Comparison of ENCODE assay signal across 21 cellular contexts in genomic region chr13:41488124-41488523, GRCh38. TPM values are rescaled to one million over a fixed set of nuclear protein-coding genes. Genes with fewer than 3 reads are reported as not detected.
DNase-seq lines count a peak whose midpoint lies in the region; ATAC-seq, FAIRE-seq and TF ChIP-seq lines count a peak whose summit lies in the region.
"Had no signal": no experiment of that assay in that cellular context is flagged by ENCODE, and none has a peak within 500 bp of the region (broad histone marks: within the 10 kb centered on the region; RNA-seq: fewer than 3 reads in every experiment).

No MANE protein-coding gene starts in this region.

- DNase-seq in activated CD4-positive, alpha-beta T cell treated with anti-CD3 and anti-CD28 coated beads for 36 hours = no peak
- DNase-seq in activated CD4-positive, alpha-beta T cell treated with anti-CD3 and anti-CD28 coated beads, Interleukin-2, amount 50 U/mL, for 48 hours = no peak
- DNase-seq in mucosa of descending colon (no peak), anterior cingulate cortex (lab: John Stamatoyannopoulos, UW) (no peak), RCC 7860 (ENCODE audit: low spot score) (no peak)
- DNase-seq: DMS153; KG1; midbrain; NCI-H1105 treated with DMSO at 0.1 percent for 48 hours; NCI-H526 treated with DMSO at 0.1 percent for 48 hours; retina; SK-N-SH; stimulated activated naive CD4-positive, alpha-beta T cell treated with Interleukin-2 at 50 U/mL for 16 hours; upper lobe of right lung had no signal

- H3K9me3 ChIP-seq in KOPT-K1 (ENCODE audit: insufficient read depth, low read length, poor library complexity, severe bottlenecking) (peaks cover 5% of the 10 kb centered on the region), mucosa of descending colon (no peaks in the 10 kb centered on the region)
- H3K9me3 ChIP-seq: BLaER1, SK-N-SH, upper lobe of right lung had no signal

- H3K27me3 Mint-ChIP-seq in activated CD4-positive, alpha-beta T cell treated with anti-CD3 and anti-CD28 coated beads for 36 hours = no peaks in the 10 kb centered on the region

- H3K36me3 Mint-ChIP-seq in activated CD4-positive, alpha-beta T cell treated with anti-CD3 and anti-CD28 coated beads for 36 hours (ENCODE audit: low read depth) = peaks cover 6% of the 10 kb centered on the region

- ATAC-seq in activated CD4-positive, alpha-beta T cell treated with anti-CD3 and anti-CD28 coated beads for 36 hours = peak; percentile 53
- ATAC-seq in GM19025 (IDR thresholded peaks at IDR 0.05; ENCODE audit: low read depth, unreplicated experiment) (peak; percentile 55), mucosa of descending colon (peak; percentile 52), HG03469 (IDR thresholded peaks at IDR 0.05; ENCODE audit: unreplicated experiment) (no peak)
- ATAC-seq: left lobe of liver, Panc1, upper lobe of right lung had no signal

- intact Hi-C loops in activated CD4-positive, alpha-beta T cell treated with anti-CD3 and anti-CD28 coated beads for 36 hours (cut with DNase I, micrococcal nuclease) = no loop called here
- intact Hi-C loops in mucosa of descending colon (cut with DNase I, micrococcal nuclease) = no loop called here

- H3K4me1 Mint-ChIP-seq in activated CD4-positive, alpha-beta T cell treated with anti-CD3 and anti-CD28 coated beads for 36 hours = peaks cover 58% of the 10 kb centered on the region

- peaks cover 12% of the 10 kb centered on the region for H3K9me3 Mint-ChIP-seq in activated CD4-positive, alpha-beta T cell treated with anti-CD3 and anti-CD28 coated beads for 36 hours (ENCODE audit: low read depth)

- H3K27ac ChIP-seq in KOPT-K1 (ENCODE audit: low read depth, low read length, poor library complexity, severe bottlenecking) = peak overlapping the region; percentile 31
- H3K27ac ChIP-seq: BLaER1, upper lobe of right lung had no signal

- POLR2A ChIA-PET in activated CD4-positive, alpha-beta T cell treated with anti-CD3 and anti-CD28 coated beads for 36 hours (lab: Charles Lee) = interaction anchor here (0.6 to 0.9 kb wide), 3 partner anchors 14 to 25 kb away, joined by 3 read pairs; no protein-coding TSS in a partner anchor

- H3K4me1 ChIP-seq in mucosa of descending colon (ENCODE audit: low read depth) = no peaks in the 10 kb centered on the region

- H3K4me3 ChIP-seq in mucosa of descending colon = no peak overlapping the region
- H3K4me3 ChIP-seq: BLaER1, upper lobe of right lung had no signal

- FAIRE-seq in RCC 7860 (lab: Jason Lieb, UNC) = no peak

- CTCF ChIA-PET in activated CD4-positive, alpha-beta T cell treated with anti-CD3 and anti-CD28 coated beads for 36 hours (lab: Charles Lee) = interaction anchor here (0.6 to 1.2 kb wide), 3 partner anchors 23 to 1833 kb away, joined by 3 to 4 read pairs (median 3); no protein-coding TSS in a partner anchor

- H3K4me3 Mint-ChIP-seq in activated CD4-positive, alpha-beta T cell treated with anti-CD3 and anti-CD28 coated beads for 36 hours = peak overlapping the region; percentile 59

- H3K27ac Mint-ChIP-seq in activated CD4-positive, alpha-beta T cell treated with anti-CD3 and anti-CD28 coated beads for 36 hours = peak overlapping the region; percentile 77

- TF ChIP-seq CTCF in mucosa of descending colon (IDR thresholded peaks at IDR 0.05) = no peak

- H3K36me3 ChIP-seq in KOPT-K1 (ENCODE audit: insufficient read depth, low read length) (no peaks in the 10 kb centered on the region), mucosa of descending colon (ENCODE audit: low read depth) (no peaks in the 10 kb centered on the region)
- H3K36me3 ChIP-seq: BLaER1, upper lobe of right lung had no signal

RNA-seq across cellular contexts. Expression of gene RGCC, which starts 30.8 kb away (rescaled TPM):
- 100 to 1,000 TPM; 134 to 146 TPM for total RNA-seq in activated CD4-positive, alpha-beta T cell treated with anti-CD3 and anti-CD28 coated beads for 36 hours
- total RNA-seq in mucosa of descending colon = 10 to 100 TPM in 1 of 3 donors, 1 to 10 TPM in 2; 2.5 to 14.0 (median 4.7) TPM
- total RNA-seq: A172 had no signal

Comparison
In these comparisons a context has a peak if more than half of its experiments do, and no peak if none do; other contexts are left out.
1. RNA of gene RGCC, which starts 30.8 kb away (total RNA-seq): 134 to 146 TPM in activated CD4-positive, alpha-beta T cell treated with anti-CD3 and anti-CD28 coated beads for 36 hours; 2.5 to 14.0 TPM in mucosa of descending colon; every median in the first group is over 4 times any median in the second.